ENCODE assay signal across 15 cellular contexts in the genomic region with DNA sequence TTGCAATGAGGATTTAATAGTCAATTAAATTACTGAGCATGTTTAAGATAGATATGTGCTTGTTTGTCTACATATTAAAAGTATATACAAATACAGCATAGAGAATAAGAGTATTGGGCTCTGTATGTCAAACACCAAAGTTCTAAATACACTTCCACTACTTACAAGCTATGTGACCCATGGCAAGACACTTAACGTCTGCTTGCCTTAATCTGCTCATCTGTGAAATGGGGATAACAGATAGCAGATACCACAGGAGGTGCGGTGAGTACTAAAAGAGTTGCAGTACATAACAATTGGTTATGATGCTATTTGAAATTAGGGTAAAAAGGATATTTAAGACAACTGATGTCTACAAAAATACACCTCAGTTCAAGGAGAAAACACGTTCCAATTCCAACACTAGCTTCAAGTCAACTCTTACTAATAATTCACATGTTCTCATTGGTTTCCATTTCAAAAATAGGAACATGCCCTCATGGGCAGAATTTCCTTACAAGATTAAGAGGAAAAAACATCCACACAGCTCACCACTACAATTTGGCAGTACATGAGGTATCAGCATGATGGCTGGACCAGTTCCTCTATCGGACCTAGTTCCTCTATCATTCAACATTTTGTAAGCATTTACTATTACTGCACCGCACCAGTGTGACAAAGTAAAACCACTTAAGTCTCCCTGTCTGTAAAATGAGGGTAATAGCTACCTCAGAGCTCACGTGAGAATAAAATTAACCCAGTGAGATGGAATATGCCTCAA.
A peak's percentile ranks its signal among the peaks of the same experiment; 100 is the strongest.
DNase-seq lines count a peak whose midpoint lies in the region; ATAC-seq and TF ChIP-seq lines count a peak whose summit lies in the region.
"Had no signal": no experiment of that assay in that cellular context is flagged by ENCODE, and none has a peak within 500 bp of the region (broad histone marks: within the 10 kb centered on the region; RNA-seq: fewer than 3 reads in every experiment).

No MANE protein-coding gene starts in this region.

- no peaks in the 10 kb centered on the region for H3K27me3 Mint-ChIP-seq in activated T-helper 1 cell treated with anti-CD3 and anti-CD28 coated beads, Interleukin-12 subunit alpha, Interleukin-12 subunit beta, Interleukin-2, Interleukin-4 antibody, amounts not matched to agents 30 ng/mL and 10 ng/mL and 1 ng/mL, durations not matched to agents 14 hours and 24 hours and 36 hours (ENCODE audit: insufficient read depth)
- H3K27me3 Mint-ChIP-seq in stimulated activated naive CD8-positive, alpha-beta T cell treated with anti-CD3 and anti-CD28 coated beads, Interleukin-15, amount 100 ng/mL, for 72 hours = no peaks in the 10 kb centered on the region
- H3K27me3 Mint-ChIP-seq: T-helper 17 cell had no signal

- H3K4me3 ChIP-seq in NB4 (ENCODE audit: low read depth, low read length) (no peak overlapping the region), adrenal gland (no peak overlapping the region), left lung (no peak overlapping the region)
- H3K4me3 ChIP-seq: GM12878 had no signal

- no peaks in the 10 kb centered on the region for H3K9me3 Mint-ChIP-seq in activated T-helper 1 cell treated with anti-CD3 and anti-CD28 coated beads, Interleukin-12 subunit alpha, Interleukin-12 subunit beta, Interleukin-2, Interleukin-4 antibody, amounts not matched to agents 30 ng/mL and 10 ng/mL and 1 ng/mL, durations not matched to agents 14 hours and 24 hours and 36 hours
- H3K9me3 Mint-ChIP-seq in stimulated activated naive CD8-positive, alpha-beta T cell treated with anti-CD3 and anti-CD28 coated beads, Interleukin-15, amount 100 ng/mL, for 72 hours = no peaks in the 10 kb centered on the region

- no peak overlapping the region for H3K27ac Mint-ChIP-seq in activated T-helper 1 cell treated with anti-CD3 and anti-CD28 coated beads, Interleukin-12 subunit alpha, Interleukin-12 subunit beta, Interleukin-2, Interleukin-4 antibody, amounts not matched to agents 30 ng/mL and 10 ng/mL and 1 ng/mL, durations not matched to agents 14 hours and 24 hours and 36 hours
- no peak overlapping the region for H3K27ac Mint-ChIP-seq in stimulated activated naive CD8-positive, alpha-beta T cell treated with anti-CD3 and anti-CD28 coated beads, Interleukin-15, amount 100 ng/mL, for 72 hours
- H3K27ac Mint-ChIP-seq: immature natural killer cell, T-helper 17 cell had no signal

- no peaks in the 10 kb centered on the region for H3K4me1 Mint-ChIP-seq in activated T-helper 1 cell treated with anti-CD3 and anti-CD28 coated beads, Interleukin-12 subunit alpha, Interleukin-12 subunit beta, Interleukin-2, Interleukin-4 antibody, amounts not matched to agents 30 ng/mL and 10 ng/mL and 1 ng/mL, durations not matched to agents 14 hours and 24 hours and 36 hours (ENCODE audit: low read depth)
- H3K4me1 Mint-ChIP-seq in stimulated activated naive CD8-positive, alpha-beta T cell treated with anti-CD3 and anti-CD28 coated beads, Interleukin-15, amount 100 ng/mL, for 72 hours = no peaks in the 10 kb centered on the region
- H3K4me1 Mint-ChIP-seq: immature natural killer cell, T-helper 17 cell had no signal

- H3K4me1 ChIP-seq in adrenal gland (replicated peaks in 1 of 2) (peaks cover 0 to 6% of the 10 kb centered on the region in 2 donors), left lung (peaks cover 5 to 7% of the 10 kb centered on the region in 2 donors)

- H3K9me3 ChIP-seq in adrenal gland (replicated peaks in 1 of 3) = no peaks in the 10 kb centered on the region
- H3K9me3 ChIP-seq in left lung = no peaks in the 10 kb centered on the region

- H3K36me3 ChIP-seq in adrenal gland (replicated peaks in 1 of 2) (no peaks in the 10 kb centered on the region), left lung (no peaks in the 10 kb centered on the region)

- no peak overlapping the region for H3K4me3 Mint-ChIP-seq in activated T-helper 1 cell treated with anti-CD3 and anti-CD28 coated beads, Interleukin-12 subunit alpha, Interleukin-12 subunit beta, Interleukin-2, Interleukin-4 antibody, amounts not matched to agents 30 ng/mL and 10 ng/mL and 1 ng/mL, durations not matched to agents 14 hours and 24 hours and 36 hours
- no peak overlapping the region for H3K4me3 Mint-ChIP-seq in stimulated activated naive CD8-positive, alpha-beta T cell treated with anti-CD3 and anti-CD28 coated beads, Interleukin-15, amount 100 ng/mL, for 72 hours
- H3K4me3 Mint-ChIP-seq: immature natural killer cell, T-helper 17 cell had no signal

- 78 to 80% (median 79%) methylated on average over 6 of the region's 6 CpGs for WGBS in adrenal gland, 4 donors

- peak; percentile 54 for ATAC-seq in left lung
- no peak for ATAC-seq in stimulated activated naive CD8-positive, alpha-beta T cell treated with anti-CD3 and anti-CD28 coated beads, Interleukin-15, amount 100 ng/mL, for 72 hours
- ATAC-seq: GM12878, T-helper 17 cell had no signal

- TF ChIP-seq POLR2A in NB4 (IDR thresholded peaks at IDR 0.05; ENCODE audit: extremely low read depth, insufficient read length) (no peak), adrenal gland (IDR thresholded peaks at IDR 0.05) (no peak)

- intact Hi-C loops in adrenal gland (cut with DNase I) = no loop called here
- intact Hi-C loops in left lung (cut with DNase I) = no loop called here
- intact Hi-C loops in activated T-helper 1 cell treated with anti-CD3 and anti-CD28 coated beads, Interleukin-12 subunit alpha, Interleukin-12 subunit beta, Interleukin-2, Interleukin-4 antibody, amounts not matched to agents 30 ng/mL and 10 ng/mL and 1 ng/mL, durations not matched to agents 14 hours and 24 hours and 36 hours (cut with micrococcal nuclease) = no loop called here

- peak overlapping the region in 4 of 5 donors; percentile 14 to 68 (median 40) for H3K27ac ChIP-seq in adrenal gland
- H3K27ac ChIP-seq in left lung = peak overlapping the region in 1 of 2 donors; percentile 28
- peak overlapping the region; percentile 47 for H3K27ac ChIP-seq in substantia nigra (ENCODE audit: low read depth, low read length, poor library complexity, severe bottlenecking)
- H3K27ac ChIP-seq: C4-2B had no signal

- no peaks in the 10 kb centered on the region for H3K27me3 ChIP-seq in adrenal gland
- no peaks in the 10 kb centered on the region for H3K27me3 ChIP-seq in left lung

- H3K36me3 Mint-ChIP-seq in activated T-helper 1 cell treated with anti-CD3 and anti-CD28 coated beads, Interleukin-12 subunit alpha, Interleukin-12 subunit beta, Interleukin-2, Interleukin-4 antibody, amounts not matched to agents 30 ng/mL and 10 ng/mL and 1 ng/mL, durations not matched to agents 14 hours and 24 hours and 36 hours (ENCODE audit: low read depth) = no peaks in the 10 kb centered on the region
- H3K36me3 Mint-ChIP-seq: immature natural killer cell had no signal

- TF ChIP-seq CTCF in NB4 (IDR thresholded peaks at IDR 0.05; ENCODE audit: low read depth, low read length) (no peak), adrenal gland (IDR thresholded peaks at IDR 0.05) (no peak), left lung (IDR thresholded peaks at IDR 0.05) (no peak)

- DNase-seq in NB4 (ENCODE audit: low read depth) (peak; percentile 16), adrenal gland (peak in 2 of 7 donors; percentile 23 to 27), left lung (no peak), substantia nigra (lab: John Stamatoyannopoulos, UW) (peak in 5 of 49 donors; percentile 5 to 34 (median 13)), NCI-H526 (lab: John Stamatoyannopoulos, UW) (no peak), T-helper 1 cell (no peak)
- no peak for DNase-seq in activated T-helper 1 cell treated with anti-CD3 and anti-CD28 coated beads, Interleukin-12 subunit alpha, Interleukin-12 subunit beta, Interleukin-2, Interleukin-4 antibody, amounts not matched to agents 30 ng/mL and 10 ng/mL and 1 ng/mL, durations not matched to agents 14 hours and 24 hours and 36 hours (ENCODE audit: low spot score)
- no peak for DNase-seq in stimulated activated naive CD8-positive, alpha-beta T cell treated with anti-CD3 and anti-CD28 coated beads, Interleukin-15, amount 100 ng/mL, for 72 hours
- DNase-seq: activated CD4-positive, alpha-beta T cell treated with anti-CD3 and anti-CD28 coated beads, Interleukin-2, amount 50 U/mL, for 1 hour; activated T-cell treated with anti-CD3 and anti-CD28 coated beads, Interleukin-2, amount 50 U/mL, for 48 hours; immature natural killer cell; NCI-H1105; T-helper 17 cell had no signal
